ENCODE assay signal across 11 cellular contexts in the genomic region with DNA sequence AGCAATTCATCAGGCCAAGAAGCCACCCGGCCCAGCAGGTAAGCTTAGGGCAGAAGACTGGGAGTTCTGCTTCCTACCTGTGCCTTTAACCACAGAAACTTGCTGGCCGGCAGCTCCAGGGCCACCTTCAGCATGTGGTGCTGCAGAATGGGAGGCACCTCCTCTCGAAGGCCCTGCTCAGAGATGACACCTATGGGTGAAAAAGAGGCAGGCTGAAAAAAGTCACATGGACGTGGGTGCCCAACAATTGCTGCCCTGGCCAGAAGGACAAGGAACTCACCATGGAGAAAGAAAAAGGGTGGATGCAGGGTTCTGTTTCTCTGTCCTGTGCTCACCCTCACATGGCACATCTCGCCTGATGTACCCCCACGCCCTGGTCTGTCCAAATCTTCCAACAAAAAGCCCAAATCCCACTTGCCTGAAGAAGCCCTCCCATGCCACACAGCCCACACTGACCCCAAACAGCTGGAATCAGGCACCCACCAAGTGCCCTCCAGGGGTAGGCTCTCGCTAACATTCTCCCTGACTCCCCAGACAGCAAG. TPM values are rescaled to one million over a fixed set of nuclear protein-coding genes. Genes with fewer than 3 reads are reported as not detected.
DNase-seq lines count a peak whose midpoint lies in the region; ATAC-seq and TF ChIP-seq lines count a peak whose summit lies in the region.
"Had no signal": no experiment of that assay in that cellular context is flagged by ENCODE, and none has a peak within 500 bp of the region (broad histone marks: within the 10 kb centered on the region; RNA-seq: fewer than 3 reads in every experiment).

No MANE protein-coding gene starts in this region.

- ATAC-seq in GM19328 (IDR thresholded peaks at IDR 0.05; ENCODE audit: unreplicated experiment): no peak

- H3K4me3 ChIP-seq in SK-N-SH (ENCODE audit: low read depth in 2 of 2, low read length in 1 of 2): no peak overlapping the region

- no peak for TF ChIP-seq RAD21 in SK-N-SH (IDR thresholded peaks at IDR 0.05; ENCODE audit: low read length)

- CTCF ChIA-PET in SK-N-SH (lab: Yijun Ruan, JAX): interaction anchor here (0.9 to 1.2 kb wide), 2 partner anchors 14 to 486 kb away, joined by 3 read pairs; no protein-coding TSS in a partner anchor

- 90% methylated on average over 7 of the region's 7 CpGs for WGBS in SK-N-SH (ENCODE audit: low lambda C conversion rate)

- POLR2A ChIA-PET in SK-N-SH (lab: Yijun Ruan, JAX): interaction anchor here (0.7 kb wide), 1 partner anchor 447 kb away, joined by 3 read pairs; no protein-coding TSS in a partner anchor

- in situ Hi-C loops in GM13977 (cut with MboI; ENCODE audit: low pct_unique_long_range_greater_than_20kb, low sequenced_read_pairs, unreplicated experiment): no loop called here

- H4K20me1 ChIP-seq in SK-N-SH (ENCODE audit: insufficient read depth): no peaks in the 10 kb centered on the region

- H3K4me1 ChIP-seq in SK-N-SH (ENCODE audit: control insufficient read depth in 1 of 2, insufficient read depth in 2 of 2, low read depth in 1 of 2, low read length in 1 of 2): no peaks in the 10 kb centered on the region

- H3K27me3 ChIP-seq in SK-N-SH (ENCODE audit: insufficient read depth): no peaks in the 10 kb centered on the region

- H3K27ac ChIP-seq in SK-N-SH (ENCODE audit: low read depth in 2 of 2, low read length in 1 of 2): no peak overlapping the region

- H3F3A ChIP-seq in SK-N-SH (replicated peaks; ENCODE audit: insufficient read depth): peaks cover 3% of the 10 kb centered on the region

- no peaks in the 10 kb centered on the region for H3K9me2 ChIP-seq in SK-N-SH

- peaks cover 81 to 89% of the 10 kb centered on the region in 2 experiments for H3K36me3 ChIP-seq in SK-N-SH (replicated peaks in 1 of 2; ENCODE audit: control insufficient read depth in 1 of 2, insufficient read depth in 2 of 2, low read length in 1 of 2)

- peaks cover 13% of the 10 kb centered on the region; the same call in 1 of the 2 replicates for H3K79me2 ChIP-seq in SK-N-SH (ENCODE audit: insufficient read depth)

- no peak for TF ChIP-seq EP300 in SK-N-SH (IDR thresholded peaks at IDR 0.05; ENCODE audit: borderline replicate concordance in 1 of 2, low read depth in 1 of 2, low read length in 1 of 2)

- peak; percentile 21 for TF ChIP-seq CTCF in GM13977 (IDR thresholded peaks at IDR 0.05; ENCODE audit: extremely low read depth, insufficient read depth, missing control alignments)
- TF ChIP-seq CTCF in SK-N-SH (IDR thresholded peaks at IDR 0.05): peak; percentile 25; the same call in 1 of the 2 replicates

- no peak overlapping the region for H2AFZ ChIP-seq in SK-N-SH (ENCODE audit: low read depth)

- no peaks in the 10 kb centered on the region for H3K9me3 ChIP-seq in SK-N-SH

- no peak overlapping the region for H3K4me2 ChIP-seq in SK-N-SH

- DNase-seq in AG08395 (ENCODE audit: low spot score) (peak; percentile 31), GM13977 (ENCODE audit: low spot score) (no peak), SK-N-SH (no peak), glomerular visceral epithelial cell (ENCODE audit: extremely low spot score) (peak; percentile 11), NCI-H2171 (lab: John Stamatoyannopoulos, UW) (no peak), COR-L47 (lab: John Stamatoyannopoulos, UW) (no peak), foreskin melanocyte (no peak)
- DNase-seq: activated naive CD4-positive, alpha-beta T cell; GF-D8; stimulated activated CD4-positive, alpha-beta T cell treated with anti-CD3 and anti-CD28 coated beads, Interleukin-2, amount 100 ng/mL, for 24 hours had no signal

- no peak overlapping the region for H3K9ac ChIP-seq in SK-N-SH

TF ChIP-seq in SK-N-SH, 30 proteins besides CTCF, POLR2A, EP300 and RAD21:
- no peak for TF ChIP-seq TCF12 (IDR thresholded peaks at IDR 0.05)
- no peak for TF ChIP-seq CHD2 (IDR thresholded peaks at IDR 0.05; ENCODE audit: low read length, partially characterized antibody)
- TF ChIP-seq NFIC (IDR thresholded peaks at IDR 0.05; ENCODE audit: borderline replicate concordance): no peak
- TF ChIP-seq, protein P1, sequence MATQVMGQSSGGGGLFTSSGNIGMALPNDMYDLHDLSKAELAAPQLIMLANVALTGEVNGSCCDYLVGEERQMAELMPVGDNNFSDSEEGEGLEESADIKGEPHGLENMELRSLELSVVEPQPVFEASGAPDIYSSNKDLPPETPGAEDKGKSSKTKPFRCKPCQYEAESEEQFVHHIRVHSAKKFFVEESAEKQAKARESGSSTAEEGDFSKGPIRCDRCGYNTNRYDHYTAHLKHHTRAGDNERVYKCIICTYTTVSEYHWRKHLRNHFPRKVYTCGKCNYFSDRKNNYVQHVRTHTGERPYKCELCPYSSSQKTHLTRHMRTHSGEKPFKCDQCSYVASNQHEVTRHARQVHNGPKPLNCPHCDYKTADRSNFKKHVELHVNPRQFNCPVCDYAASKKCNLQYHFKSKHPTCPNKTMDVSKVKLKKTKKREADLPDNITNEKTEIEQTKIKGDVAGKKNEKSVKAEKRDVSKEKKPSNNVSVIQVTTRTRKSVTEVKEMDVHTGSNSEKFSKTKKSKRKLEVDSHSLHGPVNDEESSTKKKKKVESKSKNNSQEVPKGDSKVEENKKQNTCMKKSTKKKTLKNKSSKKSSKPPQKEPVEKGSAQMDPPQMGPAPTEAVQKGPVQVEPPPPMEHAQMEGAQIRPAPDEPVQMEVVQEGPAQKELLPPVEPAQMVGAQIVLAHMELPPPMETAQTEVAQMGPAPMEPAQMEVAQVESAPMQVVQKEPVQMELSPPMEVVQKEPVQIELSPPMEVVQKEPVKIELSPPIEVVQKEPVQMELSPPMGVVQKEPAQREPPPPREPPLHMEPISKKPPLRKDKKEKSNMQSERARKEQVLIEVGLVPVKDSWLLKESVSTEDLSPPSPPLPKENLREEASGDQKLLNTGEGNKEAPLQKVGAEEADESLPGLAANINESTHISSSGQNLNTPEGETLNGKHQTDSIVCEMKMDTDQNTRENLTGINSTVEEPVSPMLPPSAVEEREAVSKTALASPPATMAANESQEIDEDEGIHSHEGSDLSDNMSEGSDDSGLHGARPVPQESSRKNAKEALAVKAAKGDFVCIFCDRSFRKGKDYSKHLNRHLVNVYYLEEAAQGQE (IDR thresholded peaks at IDR 0.05; ENCODE audit: low read depth, low read length): no peak
- no peak for TF ChIP-seq FOXJ3 (CRISPR knock-in tag; IDR thresholded peaks at IDR 0.05)
- no peak for TF ChIP-seq MEF2A (IDR thresholded peaks at IDR 0.05; ENCODE audit: borderline replicate concordance, low read depth)
- no peak for TF ChIP-seq TAF1 (IDR thresholded peaks at IDR 0.05; ENCODE audit: borderline replicate concordance, low read depth, low read length)
- TF ChIP-seq, protein P2, sequence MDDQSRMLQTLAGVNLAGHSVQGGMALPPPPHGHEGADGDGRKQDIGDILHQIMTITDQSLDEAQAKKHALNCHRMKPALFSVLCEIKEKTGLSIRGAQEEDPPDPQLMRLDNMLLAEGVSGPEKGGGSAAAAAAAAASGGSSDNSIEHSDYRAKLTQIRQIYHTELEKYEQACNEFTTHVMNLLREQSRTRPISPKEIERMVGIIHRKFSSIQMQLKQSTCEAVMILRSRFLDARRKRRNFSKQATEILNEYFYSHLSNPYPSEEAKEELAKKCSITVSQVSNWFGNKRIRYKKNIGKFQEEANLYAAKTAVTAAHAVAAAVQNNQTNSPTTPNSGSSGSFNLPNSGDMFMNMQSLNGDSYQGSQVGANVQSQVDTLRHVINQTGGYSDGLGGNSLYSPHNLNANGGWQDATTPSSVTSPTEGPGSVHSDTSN (IDR thresholded peaks at IDR 0.05): no peak
- TF ChIP-seq TEAD4 (IDR thresholded peaks at IDR 0.05; ENCODE audit: borderline replicate concordance, insufficient read depth): no peak
- no peak for TF ChIP-seq YY1 (IDR thresholded peaks at IDR 0.05; ENCODE audit: low read depth)
- no peak for TF ChIP-seq FOXM1 (IDR thresholded peaks at IDR 0.05; ENCODE audit: low read depth)
- TF ChIP-seq, protein P3, sequence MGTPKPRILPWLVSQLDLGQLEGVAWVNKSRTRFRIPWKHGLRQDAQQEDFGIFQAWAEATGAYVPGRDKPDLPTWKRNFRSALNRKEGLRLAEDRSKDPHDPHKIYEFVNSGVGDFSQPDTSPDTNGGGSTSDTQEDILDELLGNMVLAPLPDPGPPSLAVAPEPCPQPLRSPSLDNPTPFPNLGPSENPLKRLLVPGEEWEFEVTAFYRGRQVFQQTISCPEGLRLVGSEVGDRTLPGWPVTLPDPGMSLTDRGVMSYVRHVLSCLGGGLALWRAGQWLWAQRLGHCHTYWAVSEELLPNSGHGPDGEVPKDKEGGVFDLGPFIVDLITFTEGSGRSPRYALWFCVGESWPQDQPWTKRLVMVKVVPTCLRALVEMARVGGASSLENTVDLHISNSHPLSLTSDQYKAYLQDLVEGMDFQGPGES (IDR thresholded peaks at IDR 0.05; ENCODE audit: low read depth, low read length): no peak
- TF ChIP-seq GATA2 (CRISPR knock-in tag; IDR thresholded peaks at IDR 0.05): no peak
- TF ChIP-seq SIN3A (IDR thresholded peaks at IDR 0.05; ENCODE audit: borderline replicate concordance, low read depth, low read length): no peak
- TF ChIP-seq, protein P4, sequence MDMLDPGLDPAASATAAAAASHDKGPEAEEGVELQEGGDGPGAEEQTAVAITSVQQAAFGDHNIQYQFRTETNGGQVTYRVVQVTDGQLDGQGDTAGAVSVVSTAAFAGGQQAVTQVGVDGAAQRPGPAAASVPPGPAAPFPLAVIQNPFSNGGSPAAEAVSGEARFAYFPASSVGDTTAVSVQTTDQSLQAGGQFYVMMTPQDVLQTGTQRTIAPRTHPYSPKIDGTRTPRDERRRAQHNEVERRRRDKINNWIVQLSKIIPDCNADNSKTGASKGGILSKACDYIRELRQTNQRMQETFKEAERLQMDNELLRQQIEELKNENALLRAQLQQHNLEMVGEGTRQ (IDR thresholded peaks at IDR 0.05; ENCODE audit: borderline replicate concordance, low read depth, low read length): no peak
- no peak for TF ChIP-seq RXRA (IDR thresholded peaks at IDR 0.05; ENCODE audit: borderline replicate concordance, low read depth)
- no peak for TF ChIP-seq MXI1 (IDR thresholded peaks at IDR 0.05; ENCODE audit: low read depth, low read length)

RNA-seq across cellular contexts. Expression of a gene that starts 33.0 kb away (rescaled TPM):
- polyA plus RNA-seq in SK-N-SH (2012; rRNA removed): 9.9 and 12.5 TPM in 2 replicates
- 4.7 and 6.4 TPM in 2 replicates for polyA plus RNA-seq in SK-N-SH (2012; cell fraction: cytosol; rRNA removed)
- 19.7 and 25.3 TPM in 2 replicates for polyA plus RNA-seq in SK-N-SH (2012; cell fraction: nucleus; rRNA removed)

RNA-seq across cellular contexts. Expression of a gene that starts 52.7 kb away (rescaled TPM):
- 9.5 and 10.1 TPM in 2 replicates for polyA plus RNA-seq in SK-N-SH (2012; rRNA removed)
- 9.0 and 9.9 TPM in 2 replicates for polyA plus RNA-seq in SK-N-SH (2012; cell fraction: cytosol; rRNA removed)
- polyA plus RNA-seq in SK-N-SH (2012; cell fraction: nucleus; rRNA removed): 11.5 and 12.6 TPM in 2 replicates

Comparison
In these comparisons a context has a peak if more than half of its experiments do, and no peak if none do; other contexts are left out.
1. DNase-seq: peak in AG08395 (single experiment) and glomerular visceral epithelial cell (single experiment); none in GM13977 (single experiment), SK-N-SH (single experiment), NCI-H2171 (single experiment), COR-L47 (single experiment) and foreskin melanocyte (single experiment).